In the genomic region with DNA sequence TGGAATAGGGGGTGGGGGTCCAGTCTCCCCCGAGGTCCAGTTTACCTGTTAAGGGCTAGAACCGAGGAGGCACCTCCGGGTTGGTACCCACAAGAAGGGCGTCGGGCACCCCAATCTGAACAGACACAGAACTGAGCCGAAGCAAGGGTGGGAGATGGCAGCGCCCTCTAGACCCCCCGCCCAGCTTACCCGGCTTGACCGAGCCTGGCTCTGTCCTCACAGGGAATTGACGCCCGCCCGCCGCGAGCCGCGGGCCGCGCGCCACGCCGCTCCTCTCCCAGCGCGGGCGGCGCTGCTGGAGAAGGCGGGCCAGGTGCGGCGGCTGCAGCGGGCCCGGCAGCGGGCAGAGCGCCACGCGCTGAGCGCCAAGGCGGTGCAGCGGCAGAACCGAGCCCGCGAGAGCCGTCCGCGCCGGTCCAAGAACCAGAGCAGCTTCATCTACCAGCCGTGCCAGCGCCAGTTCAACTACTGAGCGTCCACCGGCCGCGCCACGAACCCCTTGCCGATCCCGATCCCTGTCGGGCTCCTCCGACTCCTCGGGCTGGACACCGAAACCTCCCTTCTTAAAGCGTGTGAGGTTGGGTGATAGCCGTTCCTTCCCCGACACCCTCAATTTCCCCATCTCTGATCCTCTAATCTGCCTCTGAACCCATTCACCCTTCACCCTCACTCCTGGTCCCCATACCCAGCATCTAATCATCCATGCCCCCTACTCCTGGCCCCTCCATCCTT, we compare ENCODE assay signal across 8 cellular contexts. TPM values are rescaled to one million over a fixed set of nuclear protein-coding genes. Genes with fewer than 3 reads are reported as not detected.
DNase-seq lines count a peak whose midpoint lies in the region; ATAC-seq and TF ChIP-seq lines count a peak whose summit lies in the region.

No MANE protein-coding gene starts in this region.

- peaks cover 91% of the 10 kb centered on the region for H3K4me1 ChIP-seq in left ventricle myocardium inferior

- peak overlapping the region; percentile 76 for H3K4me3 ChIP-seq in left ventricle myocardium inferior

- no peaks in the 10 kb centered on the region for H3K9me3 Mint-ChIP-seq in activated naive CD8-positive, alpha-beta T cell treated with anti-CD3 and anti-CD28 coated beads, Interleukin-2, amount 10 ng/mL, durations not matched to agents 7 days and 5 days

- peak overlapping the region; percentile 84 for H3K27ac Mint-ChIP-seq in activated naive CD8-positive, alpha-beta T cell treated with anti-CD3 and anti-CD28 coated beads, Interleukin-2, amount 10 ng/mL, durations not matched to agents 7 days and 5 days

- H3K4me1 Mint-ChIP-seq in activated naive CD8-positive, alpha-beta T cell treated with anti-CD3 and anti-CD28 coated beads, Interleukin-2, amount 10 ng/mL, durations not matched to agents 7 days and 5 days: peaks cover 28% of the 10 kb centered on the region

- H3K36me3 Mint-ChIP-seq in activated naive CD8-positive, alpha-beta T cell treated with anti-CD3 and anti-CD28 coated beads, Interleukin-2, amount 10 ng/mL, durations not matched to agents 7 days and 5 days: peaks cover 6% of the 10 kb centered on the region

- H3K27me3 ChIP-seq in left ventricle myocardium inferior (ENCODE audit: low read depth): no peaks in the 10 kb centered on the region

- intact Hi-C loops in left ventricle myocardium inferior (cut with micrococcal nuclease) (no loop called here), posterior vena cava (cut with DNase I) (loop anchor here in 1 of 2 donors (5.0 kb wide), 1 partner anchor 133 kb away; no protein-coding TSS in a partner anchor)

- peak overlapping the region; percentile 84 for H3K4me3 Mint-ChIP-seq in activated naive CD8-positive, alpha-beta T cell treated with anti-CD3 and anti-CD28 coated beads, Interleukin-2, amount 10 ng/mL, durations not matched to agents 7 days and 5 days

- peak overlapping the region; percentile 62 for H3K27ac ChIP-seq in C4-2B
- peak overlapping the region; percentile 99 for H3K27ac ChIP-seq in left ventricle myocardium inferior (replicated peaks)

- no peaks in the 10 kb centered on the region for H3K9me3 ChIP-seq in left ventricle myocardium inferior (replicated peaks)

- TF ChIP-seq CTCF in C4-2B (conservative IDR thresholded peaks at IDR 0.05) (peak; percentile 72), left ventricle myocardium inferior (IDR thresholded peaks at IDR 0.05; ENCODE audit: borderline replicate concordance) (no peak)

- H3K36me3 ChIP-seq in left ventricle myocardium inferior: peaks cover 30% of the 10 kb centered on the region

- POLR2A ChIA-PET in activated naive CD8-positive, alpha-beta T cell treated with anti-CD3 and anti-CD28 coated beads, Interleukin-2, amount 10 ng/mL, durations not matched to agents 7 days and 5 days (lab: Charles Lee): no interaction called here

- DNase-seq in NCI-H345 treated with DMSO at 0.1 percent for 48 hours (lab: John Stamatoyannopoulos, UW; ENCODE audit: unreplicated experiment) (peak; percentile 76), left ventricle myocardium inferior (peak; percentile 85), posterior vena cava (ENCODE audit: low spot score) (peak; percentile 88)
- peak; percentile 72 for DNase-seq in activated naive CD8-positive, alpha-beta T cell treated with anti-CD3 and anti-CD28 coated beads, Interleukin-2, amount 10 ng/mL, durations not matched to agents 7 days and 5 days
- no peak for DNase-seq in NK-92 treated with Interleukin-12 subunit alpha and Interleukin-12 subunit beta, amount 100 ng/mL, for 24 hours (lab: John Stamatoyannopoulos, UW)

- peaks cover 7% of the 10 kb centered on the region for H3K27me3 Mint-ChIP-seq in activated naive CD8-positive, alpha-beta T cell treated with anti-CD3 and anti-CD28 coated beads, Interleukin-2, amount 10 ng/mL, durations not matched to agents 7 days and 5 days

- ATAC-seq in GM18517 (IDR thresholded peaks at IDR 0.05; ENCODE audit: unreplicated experiment) (peak; percentile 42), HG03045 (IDR thresholded peaks at IDR 0.05; ENCODE audit: unreplicated experiment) (peak; percentile 35)
- ATAC-seq in activated naive CD8-positive, alpha-beta T cell treated with anti-CD3 and anti-CD28 coated beads, Interleukin-2, amount 10 ng/mL, durations not matched to agents 7 days and 5 days (ENCODE audit: low read depth): peak; percentile 20

RNA-seq across cellular contexts. Expression of a gene that starts 5.9 kb away (rescaled TPM):
- total RNA-seq in activated naive CD8-positive, alpha-beta T cell treated with anti-CD3 and anti-CD28 coated beads, Interleukin-2, amount 10 ng/mL, durations not matched to agents 7 days and 5 days: 1 to 10 TPM; 2.1 TPM
- total RNA-seq in left ventricle myocardium inferior (132 TPM), posterior vena cava (10 to 100 TPM; 34.0 to 44.7 TPM)

RNA-seq across cellular contexts. Expression of a gene that starts 33.1 kb away (rescaled TPM):
- total RNA-seq in activated naive CD8-positive, alpha-beta T cell treated with anti-CD3 and anti-CD28 coated beads, Interleukin-2, amount 10 ng/mL, durations not matched to agents 7 days and 5 days: 10 to 100 TPM; 17.0 to 19.1 TPM
- total RNA-seq in left ventricle myocardium inferior (13.7 TPM), posterior vena cava (10 to 100 TPM in 1 of 2 donors, 1 to 10 TPM in 1; 9.6 to 10.7 TPM)

Comparison
In these comparisons a context has a peak if more than half of its experiments do, and no peak if none do; other contexts are left out.
1. RNA of a gene that starts 5.9 kb away (total RNA-seq): 132 TPM in left ventricle myocardium inferior (single experiment) and 34.0 to 44.7 TPM in posterior vena cava; 2.1 TPM in activated naive CD8-positive, alpha-beta T cell treated with anti-CD3 and anti-CD28 coated beads, Interleukin-2, amount 10 ng/mL, durations not matched to agents 7 days and 5 days; every median in the first group is over 10 times any median in the second.
2. Peak in every context shown above with its lines, with median percentiles within 50 percentile points of each other: ATAC-seq.